Comparison of ENCODE assay signal across 29 cellular contexts in the genomic region with DNA sequence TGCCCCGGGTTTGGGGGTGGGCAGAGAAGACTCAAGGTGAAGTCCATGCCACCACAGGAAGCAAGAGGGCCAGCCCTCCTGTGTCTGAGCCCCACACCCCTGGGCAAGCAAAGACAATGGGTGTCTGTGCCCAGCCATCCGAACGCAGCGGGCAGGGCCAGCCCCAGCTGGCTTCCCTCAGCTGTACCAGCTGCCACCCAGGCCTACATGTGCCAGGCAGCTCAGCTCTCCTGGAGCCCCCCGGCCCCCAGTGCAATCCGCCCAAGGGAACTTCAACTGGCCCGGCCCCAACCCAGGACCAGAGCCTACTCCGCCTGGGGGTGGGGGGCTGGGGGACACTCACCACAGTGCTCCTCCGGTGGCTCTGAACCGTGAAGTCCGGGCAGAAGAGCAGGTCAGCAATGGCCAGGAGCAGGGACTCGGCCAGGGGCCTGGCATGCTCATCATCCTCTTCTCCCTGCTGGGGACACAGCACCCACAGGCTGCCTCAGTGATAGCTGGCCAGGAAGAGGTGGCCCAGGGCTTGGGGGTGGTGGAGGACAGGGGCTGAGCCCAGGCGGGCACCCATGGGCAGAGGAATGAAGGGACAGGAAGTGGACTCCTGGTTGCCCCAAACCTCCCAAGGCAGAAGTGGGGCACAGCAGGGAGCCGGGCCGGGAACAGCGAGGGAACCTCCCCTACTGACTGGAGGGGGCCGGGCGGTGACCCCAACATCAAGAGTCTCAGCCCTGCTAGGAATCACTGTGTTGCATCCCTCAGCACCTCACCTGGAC. TPM values are rescaled to one million over a fixed set of nuclear protein-coding genes. Genes with fewer than 3 reads are reported as not detected.
DNase-seq lines count a peak whose midpoint lies in the region; ATAC-seq and TF ChIP-seq lines count a peak whose summit lies in the region.
"Had no signal": no experiment of that assay in that cellular context is flagged by ENCODE, and none has a peak within 500 bp of the region (broad histone marks: within the 10 kb centered on the region; RNA-seq: fewer than 3 reads in every experiment).

No MANE protein-coding gene starts in this region.

- TSS peak; percentile 11 for BruUV-seq in PC-3 (replicated peaks; lab: Mats Ljungman, UMichigan)

- H3K9me3 Mint-ChIP-seq in activated naive CD4-positive, alpha-beta T cell treated with anti-CD3 and anti-CD28 coated beads, Interleukin-2, amount 50 U/mL, for 72 hours = no peaks in the 10 kb centered on the region
- H3K9me3 Mint-ChIP-seq: activated CD4-positive, alpha-beta memory T cell treated with anti-CD3 and anti-CD28 coated beads, Interleukin-2, amount 10 ng/mL, durations not matched to agents 7 days and 5 days; activated T-helper 1 cell treated with anti-CD3 and anti-CD28 coated beads, Interleukin-12 subunit alpha, Interleukin-12 subunit beta, Interleukin-2, Interleukin-4 antibody, amounts not matched to agents 30 ng/mL and 10 ng/mL and 1 ng/mL, durations not matched to agents 14 hours and 24 hours and 36 hours; naive B cell; stimulated activated memory B cell treated with anti-CD40 and anti-IgM and Interleukin-4, amounts not matched to agents 10 μg/mL and 1 μg/mL and 100 μg/mL, for 72 hours had no signal

- no peak for TF ChIP-seq CTCF in PC-3 (conservative IDR thresholded peaks at IDR 0.05; ENCODE audit: low read depth, low read length)
- peak in 13 of 56 donors; percentile 8 to 43 (median 24) for TF ChIP-seq CTCF in dorsolateral prefrontal cortex (IDR thresholded peaks at IDR 0.05 in 54 of 56, conservative IDR thresholded peaks at IDR 0.05 in 2 of 56; ENCODE audit: low read depth in 1 of 56, partially characterized antibody in 56 of 56)
- TF ChIP-seq CTCF in omental fat pad (IDR thresholded peaks at IDR 0.05) = no peak

- no peaks in the 10 kb centered on the region for H3K79me2 ChIP-seq in PC-3 (ENCODE audit: low read length)

- no peak overlapping the region for H3K4me3 ChIP-seq in PC-3 (ENCODE audit: low read length)
- H3K4me3 ChIP-seq in dorsolateral prefrontal cortex = peak overlapping the region in 6 of 59 donors; percentile 0 to 27 (median 12)
- H3K4me3 ChIP-seq: gastroesophageal sphincter, GM23248, left ventricle myocardium inferior, suprapubic skin, upper lobe of right lung had no signal

- no peak overlapping the region for H3K27ac Mint-ChIP-seq in activated naive CD4-positive, alpha-beta T cell treated with anti-CD3 and anti-CD28 coated beads, Interleukin-2, amount 50 U/mL, for 72 hours
- H3K27ac Mint-ChIP-seq: activated CD4-positive, alpha-beta memory T cell treated with anti-CD3 and anti-CD28 coated beads, Interleukin-2, amount 10 ng/mL, durations not matched to agents 7 days and 5 days; activated T-helper 1 cell treated with anti-CD3 and anti-CD28 coated beads, Interleukin-12 subunit alpha, Interleukin-12 subunit beta, Interleukin-2, Interleukin-4 antibody, amounts not matched to agents 30 ng/mL and 10 ng/mL and 1 ng/mL, durations not matched to agents 14 hours and 24 hours and 36 hours; stimulated activated memory B cell treated with anti-CD40 and anti-IgM and Interleukin-4, amounts not matched to agents 10 μg/mL and 1 μg/mL and 100 μg/mL, for 72 hours had no signal

- intact Hi-C loops in PC-3 (cut with micrococcal nuclease) (loop anchor here (5.0 kb wide), 1 partner anchor 239 kb away; no protein-coding TSS in a partner anchor), dorsolateral prefrontal cortex (cut with DNase I) (loop anchor here (2.0 to 5.0 kb wide), 3 partner anchors 24 to 239 kb away; a partner anchor contains a TSS)

- no peaks in the 10 kb centered on the region for H4K20me1 ChIP-seq in PC-3 (ENCODE audit: low read length)

- CTCF ChIA-PET in PC-3 (lab: Charles Lee) = interaction anchor here (1.1 to 2.5 kb wide), 6 partner anchors 25 to 449 kb away, joined by 3 to 14 read pairs (median 6); a partner anchor contains a TSS

- H3K9ac ChIP-seq in PC-3 (ENCODE audit: low read length) = no peak overlapping the region
- H3K9ac ChIP-seq: GM23248 had no signal

- H3K4me2 ChIP-seq in PC-3 (ENCODE audit: low read length) = no peak overlapping the region

- no peak for DNase-seq in PC-3
- peak in 9 of 10 donors; percentile 62 to 85 (median 77) for DNase-seq in dorsolateral prefrontal cortex
- peak; percentile 81 for DNase-seq in medulla oblongata (ENCODE audit: extremely low spot score)
- peak in 48 of 49 donors; percentile 22 to 93 (median 69) for DNase-seq in substantia nigra (lab: John Stamatoyannopoulos, UW)
- no peak for DNase-seq in omental fat pad (ENCODE audit: low spot score)
- no peak for DNase-seq in activated naive CD4-positive, alpha-beta T cell treated with anti-CD3 and anti-CD28 coated beads, Interleukin-2, amount 50 U/mL, for 72 hours (ENCODE audit: low spot score in 2 of 2)
- DNase-seq: activated CD4-positive, alpha-beta memory T cell treated with anti-CD3 and anti-CD28 coated beads, Interleukin-2, amount 10 ng/mL, durations not matched to agents 7 days and 5 days; activated CD8-positive, alpha-beta memory T cell treated with anti-CD3 and anti-CD28 coated beads, Interleukin-2, amount 50 U/mL, for 48 hours; activated naive CD4-positive, alpha-beta T cell treated with Interleukin-2 at 50 U/mL for 16 hours; brain microvascular endothelial cell; effector CD4-positive, alpha-beta T cell; GM23248; left ventricle myocardium inferior; naive B cell; NCI-H146; NCI-H510A treated with DMSO at 0.1 percent for 48 hours; OCI-M1; Right ventricle myocardium superior; T-helper 2 cell; upper lobe of right lung had no signal

- H2AFZ ChIP-seq in PC-3 (ENCODE audit: low read length) = no peak overlapping the region
- H2AFZ ChIP-seq: GM23248 had no signal

- H3K9me3 ChIP-seq in PC-3 (ENCODE audit: low read length) = no peaks in the 10 kb centered on the region
- H3K9me3 ChIP-seq: gastroesophageal sphincter, left ventricle myocardium inferior, neutrophil, suprapubic skin, upper lobe of right lung had no signal

- peaks cover 1% of the 10 kb centered on the region for H3K4me1 ChIP-seq in PC-3 (ENCODE audit: insufficient read depth, low read length)

- no peaks in the 10 kb centered on the region for H3K36me3 ChIP-seq in PC-3 (ENCODE audit: low read depth, low read length)
- H3K36me3 ChIP-seq: brain microvascular endothelial cell, gastroesophageal sphincter, left ventricle myocardium inferior, neutrophil, suprapubic skin, upper lobe of right lung had no signal

- POLR2A ChIA-PET in PC-3 (lab: Charles Lee; ENCODE audit: unreplicated experiment) = no interaction called here

- no peak for ATAC-seq in PC-3
- ATAC-seq in omental fat pad (ENCODE audit: low FRiP score) = no peak
- no peak for ATAC-seq in GM18519 (IDR thresholded peaks at IDR 0.05; ENCODE audit: low FRiP score, unreplicated experiment)
- no peak for ATAC-seq in activated naive CD4-positive, alpha-beta T cell treated with anti-CD3 and anti-CD28 coated beads, Interleukin-2, amount 50 U/mL, for 72 hours
- ATAC-seq: gastroesophageal sphincter; SK-N-SH treated with all-trans-retinoic acid at 6 μM for 48 hours; stimulated activated memory B cell treated with anti-CD40 and anti-IgM and Interleukin-4, amounts not matched to agents 10 μg/mL and 1 μg/mL and 100 μg/mL, for 72 hours; upper lobe of right lung had no signal

- H3K27me3 ChIP-seq in PC-3 (ENCODE audit: low read length) (no peaks in the 10 kb centered on the region), dorsolateral prefrontal cortex (no peaks in the 10 kb centered on the region)
- H3K27me3 ChIP-seq: brain microvascular endothelial cell, suprapubic skin, upper lobe of right lung had no signal

- H3K36me3 Mint-ChIP-seq in activated naive CD4-positive, alpha-beta T cell treated with anti-CD3 and anti-CD28 coated beads, Interleukin-2, amount 50 U/mL, for 72 hours = no peaks in the 10 kb centered on the region
- H3K36me3 Mint-ChIP-seq: naive B cell; stimulated activated memory B cell treated with anti-CD40 and anti-IgM and Interleukin-4, amounts not matched to agents 10 μg/mL and 1 μg/mL and 100 μg/mL, for 72 hours had no signal

- H3K9me2 ChIP-seq in PC-3 (replicated peaks; ENCODE audit: low read length) = no peaks in the 10 kb centered on the region

- no peak overlapping the region for H3K27ac ChIP-seq in PC-3 (ENCODE audit: low read length)
- H3K27ac ChIP-seq in dorsolateral prefrontal cortex = peak overlapping the region; percentile 65 to 99 (median 94)
- peak overlapping the region; percentile 98 for H3K27ac ChIP-seq in substantia nigra (ENCODE audit: low read depth, low read length, poor library complexity, severe bottlenecking)
- H3K27ac ChIP-seq: brain microvascular endothelial cell, gastroesophageal sphincter, GM23248, left ventricle myocardium inferior, neutrophil, suprapubic skin, upper lobe of right lung had no signal

- no peaks in the 10 kb centered on the region for H3F3A ChIP-seq in PC-3 (ENCODE audit: low read length, unreplicated experiment)

RNA-seq across cellular contexts. Expression of a gene that starts 9.8 kb away (rescaled TPM):
- total RNA-seq in PC-3 (2014; rRNA removed) (40.6 and 51.0 TPM in 2 replicates), dorsolateral prefrontal cortex (100 to 1,000 TPM in 81 of 120 experiments, 10 to 100 TPM in 39; 70.3 to 228 (median 111) TPM), omental fat pad (10 to 100 TPM in 1 of 4 donors, 1 to 10 TPM in 3; 4.0 to 24.1 (median 6.1) TPM)
- total RNA-seq in activated naive CD4-positive, alpha-beta T cell treated with anti-CD3 and anti-CD28 coated beads, Interleukin-2, amount 50 U/mL, for 72 hours = 1 to 10 TPM; 1.6 to 2.8 TPM
- total RNA-seq: GM23248 had no signal

RNA-seq across cellular contexts. Expression of a gene that starts 24.6 kb away (rescaled TPM):
- total RNA-seq in PC-3 (2014; rRNA removed) (35.8 and 50.9 TPM in 2 replicates), dorsolateral prefrontal cortex (10 to 100 TPM; 11.9 to 63.9 (median 22.6) TPM), omental fat pad (10 to 100 TPM in 2 of 4 donors, 1 to 10 TPM in 2; 8.5 to 23.2 (median 10.1) TPM)
- total RNA-seq in activated naive CD4-positive, alpha-beta T cell treated with anti-CD3 and anti-CD28 coated beads, Interleukin-2, amount 50 U/mL, for 72 hours = 1 to 10 TPM; 1.5 TPM

RNA-seq across cellular contexts. Expression of a gene that starts 27.1 kb away (rescaled TPM):
- total RNA-seq in PC-3 (2014; rRNA removed) = not detected in 2 replicates
- not detected for total RNA-seq in dorsolateral prefrontal cortex
- not detected for total RNA-seq in omental fat pad
- total RNA-seq in activated naive CD4-positive, alpha-beta T cell treated with anti-CD3 and anti-CD28 coated beads, Interleukin-2, amount 50 U/mL, for 72 hours = not detected
- total RNA-seq: activated CD4-positive, alpha-beta memory T cell treated with anti-CD3 and anti-CD28 coated beads, Interleukin-2, amount 10 ng/mL, durations not matched to agents 7 days and 5 days; activated T-helper 1 cell treated with anti-CD3 and anti-CD28 coated beads, Interleukin-12 subunit alpha, Interleukin-12 subunit beta, Interleukin-2, Interleukin-4 antibody, amounts not matched to agents 30 ng/mL and 10 ng/mL and 1 ng/mL, durations not matched to agents 14 hours and 24 hours and 36 hours; chondrocyte; fibroblast of lung; GM23248; left ventricle myocardium inferior; Right ventricle myocardium superior; upper lobe of right lung had no signal

RNA-seq across cellular contexts. Expression of a gene that starts 38.7 kb away (rescaled TPM):
- not detected in 2 replicates for total RNA-seq in PC-3 (2014; rRNA removed)
- not detected for total RNA-seq in dorsolateral prefrontal cortex
- not detected for total RNA-seq in omental fat pad
- total RNA-seq in activated naive CD4-positive, alpha-beta T cell treated with anti-CD3 and anti-CD28 coated beads, Interleukin-2, amount 50 U/mL, for 72 hours = not detected
- total RNA-seq: activated CD4-positive, alpha-beta memory T cell treated with anti-CD3 and anti-CD28 coated beads, Interleukin-2, amount 10 ng/mL, durations not matched to agents 7 days and 5 days; activated T-helper 1 cell treated with anti-CD3 and anti-CD28 coated beads, Interleukin-12 subunit alpha, Interleukin-12 subunit beta, Interleukin-2, Interleukin-4 antibody, amounts not matched to agents 30 ng/mL and 10 ng/mL and 1 ng/mL, durations not matched to agents 14 hours and 24 hours and 36 hours; chondrocyte; fibroblast of lung; gastroesophageal sphincter; GM23248; left ventricle myocardium inferior; Right ventricle myocardium superior; upper lobe of right lung had no signal

RNA-seq across cellular contexts. Expression of a gene that starts 39.8 kb away (rescaled TPM):
- total RNA-seq in PC-3 (2014; rRNA removed) (0.04 TPM in 1 of 2 replicates, not detected in the other), dorsolateral prefrontal cortex (under 1 TPM in 3 of 120 experiments, not detected in 117; 0.10 to 0.19 (median 0.16) TPM), omental fat pad (not detected)
- not detected for total RNA-seq in activated naive CD4-positive, alpha-beta T cell treated with anti-CD3 and anti-CD28 coated beads, Interleukin-2, amount 50 U/mL, for 72 hours
- total RNA-seq: activated CD4-positive, alpha-beta memory T cell treated with anti-CD3 and anti-CD28 coated beads, Interleukin-2, amount 10 ng/mL, durations not matched to agents 7 days and 5 days; activated T-helper 1 cell treated with anti-CD3 and anti-CD28 coated beads, Interleukin-12 subunit alpha, Interleukin-12 subunit beta, Interleukin-2, Interleukin-4 antibody, amounts not matched to agents 30 ng/mL and 10 ng/mL and 1 ng/mL, durations not matched to agents 14 hours and 24 hours and 36 hours; chondrocyte; fibroblast of lung; gastroesophageal sphincter; GM23248; left ventricle myocardium inferior; Right ventricle myocardium superior; upper lobe of right lung had no signal

Comparison
In these comparisons a context has a peak if more than half of its experiments do, and no peak if none do; other contexts are left out.
1. DNase-seq: peak in dorsolateral prefrontal cortex (9 of 10), medulla oblongata (single experiment) and substantia nigra (48 of 49); none in PC-3 (single experiment), omental fat pad (single experiment) and activated naive CD4-positive, alpha-beta T cell treated with anti-CD3 and anti-CD28 coated beads, Interleukin-2, amount 50 U/mL, for 72 hours (0 of 2).